Comparison of ENCODE assay signal across 2 cellular contexts in genomic region chr10:71221586-71222202, GRCh38.
A peak's percentile ranks its signal among the peaks of the same experiment; 100 is the strongest.
TF ChIP-seq lines count a peak whose summit lies in the region.

No MANE protein-coding gene starts in this region.

TF ChIP-seq in HEK293, 187 proteins besides CTCF, POLR2A, EP300 and RAD21 (continued from another document):
- no peak for TF ChIP-seq ZBTB1 (tag by site-specific recombination; IDR thresholded peaks at IDR 0.05)
- peak; percentile 94 for TF ChIP-seq ZNF513 (tag by site-specific recombination; IDR thresholded peaks at IDR 0.05)
- no peak for TF ChIP-seq ZNF707 (tag by site-specific recombination; IDR thresholded peaks at IDR 0.05)
- peak; percentile 34; the same call in 1 of the 2 replicates for TF ChIP-seq ZNF580 (tag by site-specific recombination; IDR thresholded peaks at IDR 0.05)
- peak; percentile 84; the same call in 1 of the 2 replicates for TF ChIP-seq ZNF768 (tag by site-specific recombination; IDR thresholded peaks at IDR 0.05)

TF ChIP-seq in K562, 482 proteins besides CTCF, POLR2A, EP300 and RAD21 (continued from another document):
- peak; percentile 64 for TF ChIP-seq CEBPB (tag; IDR thresholded peaks at IDR 0.05)
- TF ChIP-seq MCM5 (IDR thresholded peaks at IDR 0.05; ENCODE audit: low read depth), result no peak
- TF ChIP-seq SMARCA5 (IDR thresholded peaks at IDR 0.05), result peak; percentile 87; the same call in 1 of the 2 replicates
- TF ChIP-seq ZBTB1 (CRISPR knock-in tag; IDR thresholded peaks at IDR 0.05; ENCODE audit: borderline replicate concordance, low read depth), result no peak
- TF ChIP-seq PYGO2 (tag; IDR thresholded peaks at IDR 0.05), result no peak
- peak; percentile 75 for TF ChIP-seq CHD4 (IDR thresholded peaks at IDR 0.05; ENCODE audit: insufficient read depth, insufficient replicate concordance, low read depth, low read length, poor library complexity, severe bottlenecking)
- peak; percentile 64 for TF ChIP-seq ATF3 (IDR thresholded peaks at IDR 0.05)
- no peak for TF ChIP-seq ATF3 (CRISPR knock-in tag; conservative IDR thresholded peaks at IDR 0.05)
- TF ChIP-seq SUPT5H (IDR thresholded peaks at IDR 0.05), result no peak
- TF ChIP-seq COPS2 (conservative IDR thresholded peaks at IDR 0.05), result no peak
- no peak for TF ChIP-seq MNT (conservative IDR thresholded peaks at IDR 0.05)
- peak; percentile 61 to 77 for TF ChIP-seq KDM1A (IDR thresholded peaks at IDR 0.05)
- 0 out of 2 replicates have a peak, but pooled peaks have one; percentile 41 for TF ChIP-seq ELF2 (CRISPR knock-in tag; IDR thresholded peaks at IDR 0.05)
- TF ChIP-seq BCOR (IDR thresholded peaks at IDR 0.05), result peak; percentile 92
- no peak for TF ChIP-seq MECOM (CRISPR knock-in tag; IDR thresholded peaks at IDR 0.05)
- peak; percentile 74 for TF ChIP-seq CEBPG (CRISPR knock-in tag; IDR thresholded peaks at IDR 0.05)
- TF ChIP-seq CEBPG (tag; conservative IDR thresholded peaks at IDR 0.05 in 1 of 2, IDR thresholded peaks at IDR 0.05 in 1 of 2), result peak; percentile 41 to 61; a peak in 3 of 4 replicates
- TF ChIP-seq ZNF384 (IDR thresholded peaks at IDR 0.05; ENCODE audit: low read depth, low read length), result no peak
- no peak for TF ChIP-seq ARID3B (CRISPR knock-in tag; IDR thresholded peaks at IDR 0.05; ENCODE audit: borderline replicate concordance)
- peak; percentile 92 for TF ChIP-seq ZFP36 (IDR thresholded peaks at IDR 0.05; ENCODE audit: low read depth, low read length, partially characterized antibody)
